Comparison of ENCODE assay signal across 14 cellular contexts in genomic region chr7:152076940-152077933, GRCh38. TPM values are rescaled to one million over a fixed set of nuclear protein-coding genes. Genes with fewer than 3 reads are reported as not detected.
A peak's percentile ranks its signal among the peaks of the same experiment; 100 is the strongest.
DNase-seq lines count a peak whose midpoint lies in the region; ATAC-seq, FAIRE-seq and TF ChIP-seq lines count a peak whose summit lies in the region.
"Had no signal": no experiment of that assay in that cellular context is flagged by ENCODE, and none has a peak within 500 bp of the region (broad histone marks: within the 10 kb centered on the region; RNA-seq: fewer than 3 reads in every experiment).

No MANE protein-coding gene starts in this region.

- TF ChIP-seq EP300 in upper lobe of left lung (IDR thresholded peaks at IDR 0.05) = no peak

- in situ Hi-C loops in KBM-7 (cut with MboI; ENCODE audit: low pct_unique_long_range_greater_than_20kb, low sequenced_read_pairs) = no loop called here

- no peaks in the 10 kb centered on the region for H3K36me3 Mint-ChIP-seq in astrocyte (ENCODE audit: low read depth, unreplicated experiment)

- H3K4me1 ChIP-seq in right atrium auricular region (peaks cover 0 to 21% of the 10 kb centered on the region in 2 donors), astrocyte (ENCODE audit: insufficient read depth, low read length) (no peaks in the 10 kb centered on the region), upper lobe of left lung (peaks cover 7 to 12% (median 9%) of the 10 kb centered on the region in 4 donors)

- 87 to 92% methylated on average over 8 of the region's 8 CpGs for WGBS in upper lobe of left lung, 2 donors

- DNase-seq in Right ventricle myocardium superior = no peak
- no peak for DNase-seq in right atrium auricular region (ENCODE audit: low spot score)
- DNase-seq in astrocyte (ENCODE audit: low read depth) = peak; percentile 6
- DNase-seq in kidney epithelial cell (ENCODE audit: low read depth) = peak; percentile 28
- peak in 1 of 2 donors; percentile 36 for DNase-seq in upper lobe of left lung
- no peak for DNase-seq in KBM-7
- DNase-seq in NCI-H748 (lab: John Stamatoyannopoulos, UW; ENCODE audit: unreplicated experiment) = no peak
- no peak for DNase-seq in GM12891 (ENCODE audit: insufficient read length, low spot score)
- DNase-seq: HFFc6, NCI-H345 had no signal

- H3K27ac Mint-ChIP-seq in astrocyte (ENCODE audit: unreplicated experiment) = no peak overlapping the region
- H3K27ac Mint-ChIP-seq: activated CD4-positive, alpha-beta memory T cell treated with anti-CD3 and anti-CD28 coated beads for 36 hours; activated T-helper 2 cell treated with anti-CD3 and anti-CD28 coated beads, Interferon-gamma antibody, Interleukin-2, Interleukin-4, amounts not matched to agents 10 μg/mL and 5 μg/mL and 100 μg/mL, durations not matched to agents 14 hours and 24 hours and 36 hours; HFFc6; T-helper 2 cell treated with Interferon-gamma antibody and Interleukin-4, amounts not matched to agents 5 μg/mL and 100 μg/mL, for 36 hours had no signal

- H3K9ac ChIP-seq in astrocyte (ENCODE audit: low read length) = no peak overlapping the region

- H3K4me1 Mint-ChIP-seq in astrocyte (ENCODE audit: low read depth, unreplicated experiment) = peaks cover 26% of the 10 kb centered on the region

- H2AFZ ChIP-seq in astrocyte (ENCODE audit: low read depth, low read length) = no peak overlapping the region

- FAIRE-seq in astrocyte (lab: Jason Lieb, UNC) (no peak), GM12891 (lab: Jason Lieb, UNC) (no peak)

- TF ChIP-seq CTCF in right atrium auricular region (IDR thresholded peaks at IDR 0.05) (no peak), astrocyte (IDR thresholded peaks at IDR 0.05; ENCODE audit: insufficient read depth, low read depth, low read length) (no peak), kidney epithelial cell (IDR thresholded peaks at IDR 0.05; ENCODE audit: insufficient read depth, low read length, poor library complexity, severe bottlenecking) (no peak), upper lobe of left lung (IDR thresholded peaks at IDR 0.05) (no peak)

- TF ChIP-seq POLR2A in upper lobe of left lung (IDR thresholded peaks at IDR 0.05) = no peak
- no peak for TF ChIP-seq POLR2A in GM12891 (IDR thresholded peaks at IDR 0.05; ENCODE audit: low read depth, low read length)

- H3K36me3 ChIP-seq in right atrium auricular region (no peaks in the 10 kb centered on the region), astrocyte (ENCODE audit: insufficient read depth, low read length) (no peaks in the 10 kb centered on the region), kidney epithelial cell (ENCODE audit: control insufficient read depth, insufficient read depth, low read length) (no peaks in the 10 kb centered on the region), upper lobe of left lung (no peaks in the 10 kb centered on the region)

- H3K27ac ChIP-seq in right atrium auricular region = no peak overlapping the region
- no peak overlapping the region for H3K27ac ChIP-seq in astrocyte (ENCODE audit: low read depth, low read length)
- H3K27ac ChIP-seq in upper lobe of left lung = no peak overlapping the region

- no peaks in the 10 kb centered on the region for H3K9me3 Mint-ChIP-seq in astrocyte (ENCODE audit: unreplicated experiment)
- H3K9me3 Mint-ChIP-seq: activated CD4-positive, alpha-beta memory T cell treated with anti-CD3 and anti-CD28 coated beads for 36 hours; activated T-helper 2 cell treated with anti-CD3 and anti-CD28 coated beads, Interferon-gamma antibody, Interleukin-2, Interleukin-4, amounts not matched to agents 10 μg/mL and 5 μg/mL and 100 μg/mL, durations not matched to agents 14 hours and 24 hours and 36 hours; HFFc6; T-helper 2 cell treated with Interferon-gamma antibody and Interleukin-4, amounts not matched to agents 5 μg/mL and 100 μg/mL, for 36 hours had no signal

- H3K27me3 Mint-ChIP-seq in astrocyte (ENCODE audit: low read depth, unreplicated experiment) = no peaks in the 10 kb centered on the region
- H3K27me3 Mint-ChIP-seq: activated CD4-positive, alpha-beta memory T cell treated with anti-CD3 and anti-CD28 coated beads for 36 hours had no signal

- no peaks in the 10 kb centered on the region for H3K27me3 ChIP-seq in right atrium auricular region
- no peaks in the 10 kb centered on the region for H3K27me3 ChIP-seq in astrocyte (ENCODE audit: insufficient read depth, low read length)
- no peaks in the 10 kb centered on the region for H3K27me3 ChIP-seq in kidney epithelial cell (ENCODE audit: control insufficient read depth, insufficient read depth, low read length)
- no peaks in the 10 kb centered on the region for H3K27me3 ChIP-seq in upper lobe of left lung

- peaks cover 10% of the 10 kb centered on the region for H3K79me2 ChIP-seq in astrocyte (ENCODE audit: insufficient read depth, low read length)

- no peak overlapping the region for H3K4me2 ChIP-seq in astrocyte (ENCODE audit: low read length)

- peak; percentile 37 for ATAC-seq in Right ventricle myocardium superior (ENCODE audit: poor library complexity)
- peak; percentile 24 to 59 for ATAC-seq in upper lobe of left lung (ENCODE audit: low FRiP score in 2 of 2)

- H3K9me3 ChIP-seq in right atrium auricular region (no peaks in the 10 kb centered on the region), astrocyte (ENCODE audit: insufficient read depth, low read depth, low read length) (no peaks in the 10 kb centered on the region), upper lobe of left lung (no peaks in the 10 kb centered on the region)

- H3K4me3 Mint-ChIP-seq in astrocyte (ENCODE audit: unreplicated experiment) = no peak overlapping the region
- H3K4me3 Mint-ChIP-seq: activated CD4-positive, alpha-beta memory T cell treated with anti-CD3 and anti-CD28 coated beads for 36 hours; HFFc6; T-helper 2 cell treated with Interferon-gamma antibody and Interleukin-4, amounts not matched to agents 5 μg/mL and 100 μg/mL, for 36 hours had no signal

- intact Hi-C loops in Right ventricle myocardium superior (cut with DNase I) = no loop called here

- no peak overlapping the region for H3K4me3 ChIP-seq in right atrium auricular region
- H3K4me3 ChIP-seq in astrocyte (ENCODE audit: insufficient read depth, low read depth, low read length) = no peak overlapping the region
- H3K4me3 ChIP-seq in kidney epithelial cell (ENCODE audit: low read depth, low read length) = no peak overlapping the region
- no peak overlapping the region for H3K4me3 ChIP-seq in upper lobe of left lung
- H3K4me3 ChIP-seq: skin epidermis had no signal

- H4K20me1 ChIP-seq in astrocyte (ENCODE audit: insufficient read depth, low read length) = peaks cover 25% of the 10 kb centered on the region

TF ChIP-seq in GM12891, 5 proteins besides CTCF, POLR2A, EP300 and RAD21:
- TF ChIP-seq POLR2AphosphoS5 (IDR thresholded peaks at IDR 0.05; ENCODE audit: low read depth, low read length) = no peak
- TF ChIP-seq SPI1 (IDR thresholded peaks at IDR 0.05; ENCODE audit: low read depth, low read length) = no peak
- TF ChIP-seq TAF1 (IDR thresholded peaks at IDR 0.05; ENCODE audit: low read depth, low read length) = no peak
- TF ChIP-seq PAX5 (IDR thresholded peaks at IDR 0.05; ENCODE audit: insufficient read depth, low read length, severe bottlenecking) = no peak
- TF ChIP-seq POU2F2 (IDR thresholded peaks at IDR 0.05; ENCODE audit: low read depth, low read length) = no peak

RNA-seq across cellular contexts. Expression of gene GALNT11, which starts 51.8 kb away (rescaled TPM):
- total RNA-seq in Right ventricle myocardium superior (19.7 TPM), right atrium auricular region (10 to 100 TPM; 25.1 to 28.6 TPM), astrocyte (22.4 and 23.0 TPM in 2 replicates), kidney epithelial cell (29.2 and 36.0 TPM in 2 replicates), upper lobe of left lung (10 to 100 TPM; 31.2 to 63.8 (median 43.2) TPM)
- polyA plus RNA-seq in GM12891 (2012; ENCODE audit: low read depth, missing spikeins) = 6.5 TPM

Comparison
In these comparisons a context has a peak if more than half of its experiments do, and no peak if none do; other contexts are left out.
1. DNase-seq: peak in astrocyte (single experiment) and kidney epithelial cell (single experiment); none in Right ventricle myocardium superior (single experiment), right atrium auricular region (single experiment), KBM-7 (single experiment), NCI-H748 (single experiment) and GM12891 (single experiment).